Comparison of ENCODE assay signal across 8 cellular contexts in genomic region chr1:83998205-83998598, GRCh38. TPM values are rescaled to one million over a fixed set of nuclear protein-coding genes. Genes with fewer than 3 reads are reported as not detected.
DNase-seq lines count a peak whose midpoint lies in the region; ATAC-seq and TF ChIP-seq lines count a peak whose summit lies in the region.

No MANE protein-coding gene starts in this region.

- peak overlapping the region; percentile 96; the same call in 1 of the 2 replicates for H3K4me2 ChIP-seq in OCI-LY1 (ENCODE audit: low read length)

- H2AFZ ChIP-seq in OCI-LY1 (ENCODE audit: low read length) = no peak overlapping the region

- TF ChIP-seq CTCF in GM06990 (IDR thresholded peaks at IDR 0.05; ENCODE audit: insufficient read depth, low read length, poor library complexity, severe bottlenecking) (no peak), OCI-LY1 (IDR thresholded peaks at IDR 0.05; ENCODE audit: low read length) (no peak), epithelial cell of esophagus (IDR thresholded peaks at IDR 0.05; ENCODE audit: insufficient read depth, low read depth, low read length, missing control alignments) (no peak), osteocyte (IDR thresholded peaks at IDR 0.05) (no peak), GM13976 (IDR thresholded peaks at IDR 0.05; ENCODE audit: borderline replicate concordance, control extremely low read depth, extremely low read depth, insufficient read depth, missing control alignments) (no peak)

- H3K36me3 ChIP-seq in GM06990 (ENCODE audit: control insufficient read depth, insufficient read depth, low read length) (no peaks in the 10 kb centered on the region), OCI-LY1 (ENCODE audit: insufficient read depth, low read length) (no peaks in the 10 kb centered on the region)

- no peaks in the 10 kb centered on the region; the same call in 1 of the 2 replicates for H3K27me3 ChIP-seq in GM06990 (replicated peaks; ENCODE audit: control insufficient read depth, insufficient read depth, low read length)
- no peaks in the 10 kb centered on the region for H3K27me3 ChIP-seq in OCI-LY1 (ENCODE audit: insufficient read depth, low read length)

- H3F3A ChIP-seq in OCI-LY1 (ENCODE audit: insufficient read depth, low read length) = no peaks in the 10 kb centered on the region

- no peak overlapping the region for H3K9ac ChIP-seq in OCI-LY1 (ENCODE audit: low read length)

- no peaks in the 10 kb centered on the region for H3K79me2 ChIP-seq in OCI-LY1 (ENCODE audit: insufficient read depth, low read length)

- H3K9me3 Mint-ChIP-seq in osteocyte (ENCODE audit: unreplicated experiment) = no peaks in the 10 kb centered on the region

- ATAC-seq in activated CD4-positive, CD25-positive, alpha-beta regulatory T cell treated with anti-CD3 and anti-CD28 coated beads, Interleukin-2, amount 50 U/mL, for 24 hours = no peak

- no peaks in the 10 kb centered on the region for H3K27me3 Mint-ChIP-seq in osteocyte (ENCODE audit: unreplicated experiment)

- peak overlapping the region; percentile 70 for H3K4me3 ChIP-seq in GM06990 (replicated peaks; ENCODE audit: low read depth, low read length)
- peak overlapping the region; percentile 72 for H3K4me3 ChIP-seq in OCI-LY1 (ENCODE audit: low read depth, low read length, poor library complexity, severe bottlenecking)
- H3K4me3 ChIP-seq in epithelial cell of esophagus (ENCODE audit: low read length) = peak overlapping the region; percentile 67

- peaks cover 16% of the 10 kb centered on the region for H3K4me1 Mint-ChIP-seq in osteocyte (ENCODE audit: unreplicated experiment)

- no peaks in the 10 kb centered on the region for H3K36me3 Mint-ChIP-seq in osteocyte (ENCODE audit: unreplicated experiment)

- DNase-seq in GM06990 (ENCODE audit: extremely low read depth, insufficient read length) = no peak
- DNase-seq in epithelial cell of esophagus (ENCODE audit: low read depth) = peak; percentile 46
- DNase-seq in osteocyte (ENCODE audit: extremely low spot score, unreplicated experiment) = no peak
- no peak for DNase-seq in SW 1271 (lab: John Stamatoyannopoulos, UW)
- no peak for DNase-seq in NCI-H1048 (lab: John Stamatoyannopoulos, UW)
- DNase-seq in GM13976 (ENCODE audit: low spot score) = no peak

- H3K4me1 ChIP-seq in OCI-LY1 (ENCODE audit: insufficient read depth, low read length, severe bottlenecking) = peaks cover 17% of the 10 kb centered on the region

- peak overlapping the region; percentile 84 for H3K4me3 Mint-ChIP-seq in osteocyte (ENCODE audit: unreplicated experiment)

- no peaks in the 10 kb centered on the region for H4K20me1 ChIP-seq in OCI-LY1 (ENCODE audit: insufficient read depth, low read length)

- in situ Hi-C loops in GM13976 (cut with MboI; ENCODE audit: low sequenced_read_pairs, unreplicated experiment) = no loop called here

- H3K9me2 ChIP-seq in OCI-LY1 (ENCODE audit: low read depth, low read length) = no peaks in the 10 kb centered on the region

- H3K9me3 ChIP-seq in OCI-LY1 (ENCODE audit: low read length) = no peaks in the 10 kb centered on the region

- H3K27ac Mint-ChIP-seq in osteocyte (ENCODE audit: unreplicated experiment) = peak overlapping the region; percentile 67

- no peak overlapping the region for H3K27ac ChIP-seq in OCI-LY1 (ENCODE audit: low read depth, low read length, poor library complexity, severe bottlenecking)

RNA-seq across cellular contexts. Expression of gene TTLL7, which starts 0.7 kb away (rescaled TPM):
- total RNA-seq in osteocyte = 6.8 and 8.6 TPM in 2 replicates
